20 cellular contexts compared by ENCODE assay signal in the genomic region with DNA sequence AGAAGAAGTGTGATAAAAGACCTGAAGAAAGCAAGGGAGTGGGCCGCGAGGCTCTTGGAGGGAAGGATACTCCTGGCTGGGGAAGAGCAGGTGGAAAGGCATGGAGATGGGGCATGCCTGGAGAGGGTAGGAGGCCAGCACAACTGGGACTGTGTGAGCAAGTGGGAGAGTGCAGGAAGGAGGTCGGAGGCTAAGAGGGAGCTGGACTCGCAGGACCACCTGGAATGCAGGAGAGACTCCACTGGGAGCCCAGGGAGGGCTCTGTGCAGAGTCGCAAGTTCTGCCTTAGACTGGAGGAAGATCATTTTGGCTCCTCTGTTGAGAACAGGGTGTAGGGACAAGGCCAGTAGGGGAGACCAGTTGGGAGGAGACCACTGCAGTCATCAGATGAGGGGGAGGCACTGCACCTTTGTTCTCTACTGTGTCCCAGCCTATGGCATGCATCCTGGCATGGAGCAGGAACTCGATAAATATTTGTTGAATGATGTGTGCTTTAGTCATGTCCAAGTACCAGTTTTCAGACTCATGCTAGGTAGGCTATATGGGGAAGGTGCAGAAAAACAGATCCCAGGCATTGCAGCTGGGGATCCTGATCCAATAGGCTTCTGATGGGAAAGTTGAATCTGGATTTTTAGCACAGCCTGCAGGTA. TPM values are rescaled to one million over a fixed set of nuclear protein-coding genes. Genes with fewer than 3 reads are reported as not detected.
DNase-seq lines count a peak whose midpoint lies in the region; ATAC-seq, FAIRE-seq and TF ChIP-seq lines count a peak whose summit lies in the region.
"Had no signal": no experiment of that assay in that cellular context is flagged by ENCODE, and none has a peak within 500 bp of the region (broad histone marks: within the 10 kb centered on the region; RNA-seq: fewer than 3 reads in every experiment).

No MANE protein-coding gene starts in this region.

- H3K4me3 ChIP-seq in bronchial epithelial cell (ENCODE audit: low read depth, low read length): no peak overlapping the region
- H3K4me3 ChIP-seq in prostate gland: no peak overlapping the region
- H3K4me3 ChIP-seq: ovary had no signal

- no peak for TF ChIP-seq CTCF in bronchial epithelial cell (IDR thresholded peaks at IDR 0.05; ENCODE audit: insufficient read depth, low read length, severe bottlenecking)
- TF ChIP-seq CTCF in nephron progenitor cell (IDR thresholded peaks at IDR 0.05): no peak
- no peak for TF ChIP-seq CTCF in glutamatergic neuron (IDR thresholded peaks at IDR 0.05; ENCODE audit: partially characterized antibody, unreplicated experiment)
- TF ChIP-seq CTCF in activated CD8-positive, alpha-beta T cell treated with anti-CD3 and anti-CD28 coated beads for 36 hours (IDR thresholded peaks at IDR 0.05): no peak
- no peak for TF ChIP-seq CTCF in prostate gland (IDR thresholded peaks at IDR 0.05)

- POLR2A ChIA-PET in activated CD8-positive, alpha-beta T cell treated with anti-CD3 and anti-CD28 coated beads for 36 hours (lab: Charles Lee): no interaction called here

- WGBS in prostate gland: 89% methylated on average over 6 of the region's 6 CpGs

- no peaks in the 10 kb centered on the region for H3K9me3 Mint-ChIP-seq in nephron progenitor cell
- peaks cover 4% of the 10 kb centered on the region for H3K9me3 Mint-ChIP-seq in glutamatergic neuron (ENCODE audit: unreplicated experiment)
- no peaks in the 10 kb centered on the region for H3K9me3 Mint-ChIP-seq in activated CD8-positive, alpha-beta T cell treated with anti-CD3 and anti-CD28 coated beads for 36 hours
- H3K9me3 Mint-ChIP-seq: activated naive CD4-positive, alpha-beta T cell treated with anti-CD3 and anti-CD28 coated beads, Interleukin-2, amount 50 U/mL, for 24 hours; mesothelial cell of epicardium had no signal

- DNase-seq in Daoy (ENCODE audit: low read depth) (peak; percentile 51), M059J (ENCODE audit: low read depth) (peak; percentile 69), bronchial epithelial cell (ENCODE audit: low read depth) (peak; percentile 86), nephron progenitor cell (no peak), glutamatergic neuron (no peak), prostate gland (ENCODE audit: low spot score) (no peak)
- no peak for DNase-seq in activated CD8-positive, alpha-beta T cell treated with anti-CD3 and anti-CD28 coated beads for 36 hours
- DNase-seq: caudate nucleus; DMS53; Kasumi-1; NCI-H187 treated with DMSO at 0.1 percent for 48 hours; NCI-H524 treated with DMSO at 0.1 percent for 48 hours; ovary; stimulated activated naive CD4-positive, alpha-beta T cell treated with Interleukin-2 at 50 U/mL for 16 hours had no signal

- CTCF ChIA-PET in activated CD8-positive, alpha-beta T cell treated with anti-CD3 and anti-CD28 coated beads for 36 hours (lab: Charles Lee): no interaction called here

- no peaks in the 10 kb centered on the region for H3K9me3 ChIP-seq in prostate gland
- H3K9me3 ChIP-seq: ovary had no signal

- peak overlapping the region; percentile 74 for H3K27ac Mint-ChIP-seq in nephron progenitor cell
- no peak overlapping the region for H3K27ac Mint-ChIP-seq in glutamatergic neuron (ENCODE audit: unreplicated experiment)
- no peak overlapping the region for H3K27ac Mint-ChIP-seq in activated CD8-positive, alpha-beta T cell treated with anti-CD3 and anti-CD28 coated beads for 36 hours
- H3K27ac Mint-ChIP-seq: activated naive CD4-positive, alpha-beta T cell treated with anti-CD3 and anti-CD28 coated beads, Interleukin-2, amount 50 U/mL, for 24 hours; B cell; mesothelial cell of epicardium had no signal

- H3K4me1 Mint-ChIP-seq in nephron progenitor cell (peaks cover 15% of the 10 kb centered on the region), glutamatergic neuron (ENCODE audit: low read depth, unreplicated experiment) (peaks cover 4% of the 10 kb centered on the region)
- no peaks in the 10 kb centered on the region for H3K4me1 Mint-ChIP-seq in activated CD8-positive, alpha-beta T cell treated with anti-CD3 and anti-CD28 coated beads for 36 hours (ENCODE audit: low read depth)

- H3K27me3 Mint-ChIP-seq in nephron progenitor cell (ENCODE audit: low read depth, poor library complexity) (peaks cover 4% of the 10 kb centered on the region), glutamatergic neuron (ENCODE audit: unreplicated experiment) (no peaks in the 10 kb centered on the region)
- H3K27me3 Mint-ChIP-seq in activated CD8-positive, alpha-beta T cell treated with anti-CD3 and anti-CD28 coated beads for 36 hours: no peaks in the 10 kb centered on the region

- H3K36me3 Mint-ChIP-seq in nephron progenitor cell (ENCODE audit: low read depth) (no peaks in the 10 kb centered on the region), glutamatergic neuron (ENCODE audit: unreplicated experiment) (peaks cover 5% of the 10 kb centered on the region)
- H3K36me3 Mint-ChIP-seq in activated CD8-positive, alpha-beta T cell treated with anti-CD3 and anti-CD28 coated beads for 36 hours (ENCODE audit: low read depth): no peaks in the 10 kb centered on the region
- H3K36me3 Mint-ChIP-seq: mesothelial cell of epicardium had no signal

- H3K27ac ChIP-seq in prostate gland: no peak overlapping the region
- H3K27ac ChIP-seq: ovary had no signal

- H3K4me1 ChIP-seq in prostate gland (replicated peaks): no peaks in the 10 kb centered on the region

- intact Hi-C loops in activated CD8-positive, alpha-beta T cell treated with anti-CD3 and anti-CD28 coated beads for 36 hours (cut with micrococcal nuclease): no loop called here
- intact Hi-C loops in prostate gland (cut with DNase I): no loop called here

- FAIRE-seq in bronchial epithelial cell (lab: Jason Lieb, UNC): peak; percentile 50

- H3K36me3 ChIP-seq in bronchial epithelial cell (ENCODE audit: control insufficient read depth, insufficient read depth, low read length) (no peaks in the 10 kb centered on the region), prostate gland (peaks cover 0 to 14% of the 10 kb centered on the region in 2 donors)
- H3K36me3 ChIP-seq: ovary had no signal

- ATAC-seq in GM18498 (IDR thresholded peaks at IDR 0.05; ENCODE audit: unreplicated experiment): no peak
- ATAC-seq in activated CD8-positive, alpha-beta T cell treated with anti-CD3 and anti-CD28 coated beads for 36 hours: no peak

- TF ChIP-seq POLR2A in prostate gland (IDR thresholded peaks at IDR 0.05): no peak

- H3K4me3 Mint-ChIP-seq in nephron progenitor cell (no peak overlapping the region), glutamatergic neuron (ENCODE audit: unreplicated experiment) (no peak overlapping the region)
- no peak overlapping the region for H3K4me3 Mint-ChIP-seq in activated CD8-positive, alpha-beta T cell treated with anti-CD3 and anti-CD28 coated beads for 36 hours
- H3K4me3 Mint-ChIP-seq: activated naive CD4-positive, alpha-beta T cell treated with anti-CD3 and anti-CD28 coated beads, Interleukin-2, amount 50 U/mL, for 24 hours; B cell; mesothelial cell of epicardium had no signal

- H3K27me3 ChIP-seq in bronchial epithelial cell (ENCODE audit: control insufficient read depth, insufficient read depth, low read length) (no peaks in the 10 kb centered on the region), prostate gland (replicated peaks; ENCODE audit: insufficient read depth) (no peaks in the 10 kb centered on the region)
- H3K27me3 ChIP-seq: ovary had no signal

RNA-seq across cellular contexts. Expression of a gene that starts 13.7 kb away (rescaled TPM):
- total RNA-seq in Daoy (2014; rRNA removed; shearing (Covaris generic)): 0.11 TPM in 1 of 2 replicates, not detected in the other
- 0.12 and 0.42 TPM in 2 replicates for total RNA-seq in M059J (2014; rRNA removed; shearing (Covaris generic))
- total RNA-seq in bronchial epithelial cell (not detected in 2 replicates), glutamatergic neuron (ENCODE audit: unreplicated experiment) (not detected), prostate gland (10 to 100 TPM; 54.5 to 80.2 TPM)
- not detected for total RNA-seq in activated CD8-positive, alpha-beta T cell treated with anti-CD3 and anti-CD28 coated beads for 36 hours
- total RNA-seq: B cell; mesothelial cell of epicardium; OCI-LY7; T-helper 1 cell treated with Interleukin-12 subunit alpha and Interleukin-12 subunit beta and Interleukin-4 antibody, amounts not matched to agents 30 ng/mL and 1 ng/mL, for 36 hours had no signal

RNA-seq across cellular contexts. Expression of a gene that starts 26.5 kb away (rescaled TPM):
- 0.11 and 4.2 TPM in 2 replicates for total RNA-seq in Daoy (2014; rRNA removed; shearing (Covaris generic))
- 2.8 and 18.5 TPM in 2 replicates for total RNA-seq in M059J (2014; rRNA removed; shearing (Covaris generic))
- total RNA-seq in bronchial epithelial cell: 0.26 TPM in 1 of 2 replicates, not detected in the other
- 0.59 TPM for total RNA-seq in glutamatergic neuron (ENCODE audit: unreplicated experiment)
- not detected for total RNA-seq in activated CD8-positive, alpha-beta T cell treated with anti-CD3 and anti-CD28 coated beads for 36 hours
- total RNA-seq in prostate gland: 10 to 100 TPM; 19.7 to 42.5 TPM
- total RNA-seq: B cell; OCI-LY7; T-helper 1 cell treated with Interleukin-12 subunit alpha and Interleukin-12 subunit beta and Interleukin-4 antibody, amounts not matched to agents 30 ng/mL and 1 ng/mL, for 36 hours had no signal

Comparison
In these comparisons a context has a peak if more than half of its experiments do, and no peak if none do; other contexts are left out.
1. DNase-seq: peak in Daoy (single experiment), M059J (single experiment) and bronchial epithelial cell (single experiment); none in nephron progenitor cell (single experiment), glutamatergic neuron (single experiment), activated CD8-positive, alpha-beta T cell treated with anti-CD3 and anti-CD28 coated beads for 36 hours (single experiment) and prostate gland (single experiment).
2. RNA of a gene that starts 13.7 kb away (total RNA-seq): 54.5 to 80.2 TPM in prostate gland; 0.12 to 0.42 TPM in M059J, 0.11 TPM in Daoy, not detected in bronchial epithelial cell, not detected in glutamatergic neuron (single experiment) and not detected in activated CD8-positive, alpha-beta T cell treated with anti-CD3 and anti-CD28 coated beads for 36 hours; every median in the first group is over 10 times any median in the second.